ENCODE assay signal across 13 cellular contexts in genomic region chr7:107933386-107934013, GRCh38. TPM values are rescaled to one million over a fixed set of nuclear protein-coding genes. Genes with fewer than 3 reads are reported as not detected.
DNase-seq lines count a peak whose midpoint lies in the region; ATAC-seq and TF ChIP-seq lines count a peak whose summit lies in the region.
"Had no signal": no experiment of that assay in that cellular context is flagged by ENCODE, and none has a peak within 500 bp of the region (broad histone marks: within the 10 kb centered on the region; RNA-seq: fewer than 3 reads in every experiment).

No MANE protein-coding gene starts in this region.

- H3K27ac Mint-ChIP-seq in CD8-positive, alpha-beta memory T cell: peak overlapping the region in 5 of 8 donors; percentile 3 to 47 (median 31)
- peak overlapping the region; percentile 88 for H3K27ac Mint-ChIP-seq in endodermal cell
- H3K27ac Mint-ChIP-seq in nephron: peak overlapping the region; percentile 82 to 91 (median 89)
- H3K27ac Mint-ChIP-seq in activated CD4-positive, alpha-beta T cell treated with anti-CD3 and anti-CD28 coated beads for 36 hours: no peak overlapping the region
- H3K27ac Mint-ChIP-seq: activated naive CD4-positive, alpha-beta T cell treated with anti-CD3 and anti-CD28 coated beads, Interleukin-2, amount 10 ng/mL, durations not matched to agents 7 days and 5 days had no signal

- H3K9me3 ChIP-seq in CD8-positive, alpha-beta memory T cell (ENCODE audit: low read length): no peaks in the 10 kb centered on the region
- no peaks in the 10 kb centered on the region for H3K9me3 ChIP-seq in NT2/D1 (ENCODE audit: insufficient read depth, low read length)
- no peaks in the 10 kb centered on the region for H3K9me3 ChIP-seq in endodermal cell (ENCODE audit: control insufficient read depth, low read length)

- intact Hi-C loops in activated CD4-positive, alpha-beta T cell treated with anti-CD3 and anti-CD28 coated beads for 36 hours (cut with DNase I, micrococcal nuclease): no loop called here

- ATAC-seq in HG03097 (IDR thresholded peaks at IDR 0.05; ENCODE audit: low FRiP score, unreplicated experiment): no peak
- ATAC-seq in activated CD4-positive, alpha-beta T cell treated with anti-CD3 and anti-CD28 coated beads for 36 hours: no peak

- H3K4me3 ChIP-seq in CD8-positive, alpha-beta memory T cell (ENCODE audit: low read length): no peak overlapping the region
- H3K4me3 ChIP-seq in NT2/D1 (ENCODE audit: insufficient read length, low read depth): no peak overlapping the region
- H3K4me3 ChIP-seq in endodermal cell (ENCODE audit: low read length): peak overlapping the region; percentile 50

- TF ChIP-seq CTCF in endodermal cell (conservative IDR thresholded peaks at IDR 0.05) (no peak), nephron (IDR thresholded peaks at IDR 0.05; ENCODE audit: unreplicated experiment in 3 of 3) (no peak)

- no peaks in the 10 kb centered on the region for H3K27me3 Mint-ChIP-seq in CD8-positive, alpha-beta memory T cell
- peaks cover 2% of the 10 kb centered on the region for H3K27me3 Mint-ChIP-seq in endodermal cell (ENCODE audit: insufficient read depth)
- H3K27me3 Mint-ChIP-seq in nephron (ENCODE audit: low read depth): no peaks in the 10 kb centered on the region
- H3K27me3 Mint-ChIP-seq in activated CD4-positive, alpha-beta T cell treated with anti-CD3 and anti-CD28 coated beads for 36 hours: no peaks in the 10 kb centered on the region
- H3K27me3 Mint-ChIP-seq: activated naive CD4-positive, alpha-beta T cell treated with anti-CD3 and anti-CD28 coated beads, Interleukin-2, amount 10 ng/mL, durations not matched to agents 7 days and 5 days had no signal

- H3K9ac ChIP-seq in NT2/D1 (ENCODE audit: insufficient read length, low read depth): no peak overlapping the region
- peak overlapping the region; percentile 3 for H3K9ac ChIP-seq in endodermal cell (ENCODE audit: extremely low read depth, low read length, poor library complexity, severe bottlenecking)

- POLR2A ChIA-PET in CD8-positive, alpha-beta memory T cell (lab: Charles Lee): no interaction called here
- POLR2A ChIA-PET in activated CD4-positive, alpha-beta T cell treated with anti-CD3 and anti-CD28 coated beads for 36 hours (lab: Charles Lee): no interaction called here

- CTCF ChIA-PET in CD8-positive, alpha-beta memory T cell (lab: Charles Lee): interaction anchor here (1.1 kb wide), 1 partner anchor 8 kb away, joined by 3 read pairs; no protein-coding TSS in a partner anchor
- CTCF ChIA-PET in activated CD4-positive, alpha-beta T cell treated with anti-CD3 and anti-CD28 coated beads for 36 hours (lab: Charles Lee): interaction anchor here (0.7 kb wide), 1 partner anchor 189 kb away, joined by 4 read pairs; no protein-coding TSS in a partner anchor

- H3K27me3 ChIP-seq in CD8-positive, alpha-beta memory T cell (ENCODE audit: insufficient read depth, low read length, poor library complexity, severe bottlenecking): no peaks in the 10 kb centered on the region
- H3K27me3 ChIP-seq in NT2/D1 (ENCODE audit: insufficient read depth, insufficient read length) (no peaks in the 10 kb centered on the region), endodermal cell (ENCODE audit: control insufficient read depth, insufficient read depth, low read length, poor library complexity, severe bottlenecking) (no peaks in the 10 kb centered on the region)

- no peaks in the 10 kb centered on the region for H3K36me3 ChIP-seq in CD8-positive, alpha-beta memory T cell (ENCODE audit: insufficient read depth, low read length)
- H3K36me3 ChIP-seq in NT2/D1 (ENCODE audit: insufficient read depth, insufficient read length, low read length) (peaks cover 70% of the 10 kb centered on the region), endodermal cell (ENCODE audit: control insufficient read depth, insufficient read depth, low read length) (peaks cover 95% of the 10 kb centered on the region)

- H3K36me3 Mint-ChIP-seq in CD8-positive, alpha-beta memory T cell: peaks cover 0 to 21% (median 9%) of the 10 kb centered on the region in 3 donors
- H3K36me3 Mint-ChIP-seq in endodermal cell (ENCODE audit: low read depth) (peaks cover 62% of the 10 kb centered on the region), nephron (ENCODE audit: low read depth) (peaks cover 90% of the 10 kb centered on the region)
- peaks cover 14% of the 10 kb centered on the region for H3K36me3 Mint-ChIP-seq in activated CD4-positive, alpha-beta T cell treated with anti-CD3 and anti-CD28 coated beads for 36 hours (ENCODE audit: low read depth)

- no peaks in the 10 kb centered on the region for H3K4me1 ChIP-seq in CD8-positive, alpha-beta memory T cell (ENCODE audit: insufficient read depth, low read length)
- H3K4me1 ChIP-seq in NT2/D1 (ENCODE audit: insufficient read depth, insufficient read length): peaks cover 9% of the 10 kb centered on the region
- peaks cover 15% of the 10 kb centered on the region for H3K4me1 ChIP-seq in endodermal cell (ENCODE audit: control insufficient read depth, insufficient read depth, low read length)

- H3K4me1 Mint-ChIP-seq in CD8-positive, alpha-beta memory T cell: no peaks in the 10 kb centered on the region
- peaks cover 39% of the 10 kb centered on the region for H3K4me1 Mint-ChIP-seq in endodermal cell
- H3K4me1 Mint-ChIP-seq in nephron: peaks cover 66% of the 10 kb centered on the region
- peaks cover 16% of the 10 kb centered on the region for H3K4me1 Mint-ChIP-seq in activated CD4-positive, alpha-beta T cell treated with anti-CD3 and anti-CD28 coated beads for 36 hours
- H3K4me1 Mint-ChIP-seq: activated naive CD4-positive, alpha-beta T cell treated with anti-CD3 and anti-CD28 coated beads, Interleukin-2, amount 10 ng/mL, durations not matched to agents 7 days and 5 days had no signal

- no peak for DNase-seq in CD8-positive, alpha-beta memory T cell
- peak; percentile 50 for DNase-seq in NT2/D1 (ENCODE audit: low read depth, low spot score)
- DNase-seq in endodermal cell: peak; percentile 86
- no peak for DNase-seq in NOMO-1 treated with dmso at 0.1 percent for 144 hours (lab: John Stamatoyannopoulos, UW; ENCODE audit: unreplicated experiment)
- no peak for DNase-seq in activated CD4-positive, alpha-beta T cell treated with anti-CD3 and anti-CD28 coated beads for 36 hours
- no peak for DNase-seq in UCSD-AML1 (lab: John Stamatoyannopoulos, UW; ENCODE audit: unreplicated experiment)
- DNase-seq: activated naive CD4-positive, alpha-beta T cell treated with anti-CD3 and anti-CD28 coated beads, Interleukin-2, amount 10 ng/mL, durations not matched to agents 7 days and 5 days; NCI-H146; SHP77; stimulated activated naive CD4-positive, alpha-beta T cell treated with Interleukin-2 at 50 U/mL for 16 hours had no signal

- WGBS in endodermal cell (ENCODE audit: insufficient coverage in 1 of 2, insufficient read length in 1 of 2), 2 experiments: 19 to 20% methylated on average over 2 to 6 of the region's 6 CpGs

- no peak overlapping the region for H3K27ac ChIP-seq in CD8-positive, alpha-beta memory T cell (ENCODE audit: low read depth, low read length)
- H3K27ac ChIP-seq in endodermal cell (ENCODE audit: low read depth, low read length): peak overlapping the region; percentile 34
- H3K27ac ChIP-seq: epithelial cell of prostate had no signal

- no peaks in the 10 kb centered on the region for H3K9me3 Mint-ChIP-seq in CD8-positive, alpha-beta memory T cell
- H3K9me3 Mint-ChIP-seq in endodermal cell: no peaks in the 10 kb centered on the region
- no peaks in the 10 kb centered on the region for H3K9me3 Mint-ChIP-seq in nephron
- no peaks in the 10 kb centered on the region for H3K9me3 Mint-ChIP-seq in activated CD4-positive, alpha-beta T cell treated with anti-CD3 and anti-CD28 coated beads for 36 hours (ENCODE audit: low read depth)
- H3K9me3 Mint-ChIP-seq: activated naive CD4-positive, alpha-beta T cell treated with anti-CD3 and anti-CD28 coated beads, Interleukin-2, amount 10 ng/mL, durations not matched to agents 7 days and 5 days had no signal

- H3K4me3 Mint-ChIP-seq in CD8-positive, alpha-beta memory T cell: no peak overlapping the region
- H3K4me3 Mint-ChIP-seq in endodermal cell (peak overlapping the region; percentile 27), nephron (no peak overlapping the region)
- no peak overlapping the region for H3K4me3 Mint-ChIP-seq in activated CD4-positive, alpha-beta T cell treated with anti-CD3 and anti-CD28 coated beads for 36 hours
- H3K4me3 Mint-ChIP-seq: activated naive CD4-positive, alpha-beta T cell treated with anti-CD3 and anti-CD28 coated beads, Interleukin-2, amount 10 ng/mL, durations not matched to agents 7 days and 5 days had no signal

RNA-seq across cellular contexts. Expression of gene DLD, which starts 42.5 kb away (rescaled TPM):
- 100 to 1,000 TPM; 121 TPM for total RNA-seq in CD8-positive, alpha-beta memory T cell
- polyA plus RNA-seq in CD8-positive, alpha-beta memory T cell: 53.4 TPM
- total RNA-seq in endodermal cell: 10 to 100 TPM; 82.4 to 82.5 TPM
- polyA plus RNA-seq in endodermal cell (2013, experiment 1 of 2): 91.3 TPM
- 75.3 TPM for polyA plus RNA-seq in endodermal cell (2013, experiment 2 of 2)
- 100 to 1,000 TPM in 1 of 2 experiments, 10 to 100 TPM in 1; 71.4 to 101 TPM for total RNA-seq in activated CD4-positive, alpha-beta T cell treated with anti-CD3 and anti-CD28 coated beads for 36 hours

Comparison
In these comparisons a context has a peak if more than half of its experiments do, and no peak if none do; other contexts are left out.
1. DNase-seq: peak in NT2/D1 (single experiment) and endodermal cell (single experiment); none in CD8-positive, alpha-beta memory T cell (0 of 5), NOMO-1 treated with dmso at 0.1 percent for 144 hours (single experiment), activated CD4-positive, alpha-beta T cell treated with anti-CD3 and anti-CD28 coated beads for 36 hours (single experiment) and UCSD-AML1 (single experiment).